Comparison of ENCODE assay signal across 22 cellular contexts in genomic region chr13:46529509-46529908, GRCh38. TPM values are rescaled to one million over a fixed set of nuclear protein-coding genes. Genes with fewer than 3 reads are reported as not detected.
A peak's percentile ranks its signal among the peaks of the same experiment; 100 is the strongest.
DNase-seq lines count a peak whose midpoint lies in the region; ATAC-seq, FAIRE-seq and TF ChIP-seq lines count a peak whose summit lies in the region.
"Had no signal": no experiment of that assay in that cellular context is flagged by ENCODE, and none has a peak within 500 bp of the region (broad histone marks: within the 10 kb centered on the region; RNA-seq: fewer than 3 reads in every experiment).

No MANE protein-coding gene starts in this region.

- H3K9me3 Mint-ChIP-seq in activated CD4-positive, alpha-beta T cell treated with anti-CD3 and anti-CD28 coated beads for 36 hours (ENCODE audit: low read depth) = no peaks in the 10 kb centered on the region
- H3K9me3 Mint-ChIP-seq in activated CD4-positive, alpha-beta T cell treated with anti-CD3 and anti-CD28 coated beads, Interleukin-2, amount 10 ng/mL, durations not matched to agents 7 days and 5 days = no peaks in the 10 kb centered on the region
- H3K9me3 Mint-ChIP-seq: CD4-positive, alpha-beta T cell had no signal

- H3K36me3 ChIP-seq in hepatocyte (replicated peaks; ENCODE audit: insufficient read depth, low read depth) = no peaks in the 10 kb centered on the region

- H2AFZ ChIP-seq in hepatocyte = no peak overlapping the region

- H3K4me1 Mint-ChIP-seq in activated CD4-positive, alpha-beta T cell treated with anti-CD3 and anti-CD28 coated beads for 36 hours = peaks cover 32% of the 10 kb centered on the region
- H3K4me1 Mint-ChIP-seq in activated CD4-positive, alpha-beta T cell treated with anti-CD3 and anti-CD28 coated beads, Interleukin-2, amount 10 ng/mL, durations not matched to agents 7 days and 5 days = peaks cover 16% of the 10 kb centered on the region

- no peak overlapping the region for H3K4me3 ChIP-seq in hepatocyte
- H3K4me3 ChIP-seq: mucosa of descending colon, SK-N-MC had no signal

- WGBS in hepatocyte (ENCODE audit: low lambda C conversion rate, missing lambda C conversion rate) = 72% methylated on average over 2 of the region's 2 CpGs

- ATAC-seq in activated CD4-positive, alpha-beta T cell treated with anti-CD3 and anti-CD28 coated beads for 36 hours = peak; percentile 71
- peak; percentile 46 for ATAC-seq in HG02981 (IDR thresholded peaks at IDR 0.05; ENCODE audit: unreplicated experiment)
- ATAC-seq: foreskin keratinocyte, left colon, mucosa of descending colon had no signal

- H3K4me2 ChIP-seq in hepatocyte = no peak overlapping the region

- no peaks in the 10 kb centered on the region for H3K9me2 ChIP-seq in hepatocyte (replicated peaks; ENCODE audit: insufficient read depth)

- no peak overlapping the region for H3K4me3 Mint-ChIP-seq in activated CD4-positive, alpha-beta T cell treated with anti-CD3 and anti-CD28 coated beads for 36 hours
- no peak overlapping the region for H3K4me3 Mint-ChIP-seq in activated CD4-positive, alpha-beta T cell treated with anti-CD3 and anti-CD28 coated beads, Interleukin-2, amount 10 ng/mL, durations not matched to agents 7 days and 5 days
- H3K4me3 Mint-ChIP-seq: CD4-positive, alpha-beta T cell had no signal

- no peaks in the 10 kb centered on the region for H4K20me1 ChIP-seq in hepatocyte (ENCODE audit: insufficient read depth, poor library complexity, severe bottlenecking)

- TF ChIP-seq POLR2A in GM12891 (IDR thresholded peaks at IDR 0.05; ENCODE audit: low read depth, low read length) = no peak

- no peaks in the 10 kb centered on the region for H3K36me3 Mint-ChIP-seq in activated CD4-positive, alpha-beta T cell treated with anti-CD3 and anti-CD28 coated beads for 36 hours (ENCODE audit: low read depth)
- H3K36me3 Mint-ChIP-seq in activated CD4-positive, alpha-beta T cell treated with anti-CD3 and anti-CD28 coated beads, Interleukin-2, amount 10 ng/mL, durations not matched to agents 7 days and 5 days (ENCODE audit: low read depth) = no peaks in the 10 kb centered on the region

- H3K27me3 Mint-ChIP-seq in activated CD4-positive, alpha-beta T cell treated with anti-CD3 and anti-CD28 coated beads for 36 hours = peaks cover 8% of the 10 kb centered on the region
- H3K27me3 Mint-ChIP-seq in activated CD4-positive, alpha-beta T cell treated with anti-CD3 and anti-CD28 coated beads, Interleukin-2, amount 10 ng/mL, durations not matched to agents 7 days and 5 days = no peaks in the 10 kb centered on the region
- H3K27me3 Mint-ChIP-seq: CD4-positive, alpha-beta T cell had no signal

- CTCF ChIA-PET in activated CD4-positive, alpha-beta T cell treated with anti-CD3 and anti-CD28 coated beads for 36 hours (lab: Charles Lee) = no interaction called here
- CTCF ChIA-PET in activated CD4-positive, alpha-beta T cell treated with anti-CD3 and anti-CD28 coated beads, Interleukin-2, amount 10 ng/mL, durations not matched to agents 7 days and 5 days (lab: Charles Lee) = interaction anchor here (0.7 kb wide), 1 partner anchor 27 kb away, joined by 3 read pairs; no protein-coding TSS in a partner anchor

- peak overlapping the region; percentile 46 for H3K27ac ChIP-seq in hepatocyte
- H3K27ac ChIP-seq: foreskin keratinocyte had no signal

- peaks cover 4% of the 10 kb centered on the region for H3K4me1 ChIP-seq in hepatocyte (ENCODE audit: insufficient read depth)
- H3K4me1 ChIP-seq: foreskin keratinocyte had no signal

- H3K27ac Mint-ChIP-seq in activated CD4-positive, alpha-beta T cell treated with anti-CD3 and anti-CD28 coated beads for 36 hours = peak overlapping the region; percentile 28
- H3K27ac Mint-ChIP-seq in activated CD4-positive, alpha-beta T cell treated with anti-CD3 and anti-CD28 coated beads, Interleukin-2, amount 10 ng/mL, durations not matched to agents 7 days and 5 days = no peak overlapping the region
- H3K27ac Mint-ChIP-seq: CD4-positive, alpha-beta T cell had no signal

- H3K9me3 ChIP-seq in hepatocyte (ENCODE audit: low read depth) = no peaks in the 10 kb centered on the region
- H3K9me3 ChIP-seq: mucosa of descending colon had no signal

- peak; percentile 39 for DNase-seq in activated CD4-positive, alpha-beta T cell treated with anti-CD3 and anti-CD28 coated beads for 36 hours
- DNase-seq in activated CD4-positive, alpha-beta T cell treated with anti-CD3 and anti-CD28 coated beads, Interleukin-2, amount 10 ng/mL, durations not matched to agents 7 days and 5 days = no peak
- DNase-seq in GM12891 (ENCODE audit: insufficient read length, low spot score) (no peak), hepatocyte (ENCODE audit: low spot score) (no peak), NCI-H748 treated with DMSO at 0.1 percent for 48 hours (lab: John Stamatoyannopoulos, UW) (no peak), COLO829 (ENCODE audit: low spot score) (no peak), inferior parietal cortex (ENCODE audit: extremely low spot score) (no peak)
- DNase-seq: activated CD4-positive, alpha-beta T cell treated with anti-CD3 and anti-CD28 coated beads, Interleukin-2, amount 50 U/mL, for 4 hours; activated effector memory CD4-positive, alpha-beta T cell treated with Interleukin-2 at 50 U/mL for 16 hours; CD4-positive, alpha-beta T cell; foreskin keratinocyte; H7; left colon; mucosa of descending colon; NCI-H2029 treated with DMSO at 0.1 percent for 48 hours; NCI-H526; stimulated activated CD4-positive, alpha-beta T cell treated with anti-CD3 and anti-CD28 coated beads, Interleukin-2, amount 100 ng/mL, for 48 hours; trophoblast cell had no signal

- POLR2A ChIA-PET in activated CD4-positive, alpha-beta T cell treated with anti-CD3 and anti-CD28 coated beads for 36 hours (lab: Charles Lee) = no interaction called here
- POLR2A ChIA-PET in activated CD4-positive, alpha-beta T cell treated with anti-CD3 and anti-CD28 coated beads, Interleukin-2, amount 10 ng/mL, durations not matched to agents 7 days and 5 days (lab: Charles Lee) = no interaction called here

- peak; percentile 80 for FAIRE-seq in GM12891 (lab: Jason Lieb, UNC)
- FAIRE-seq: colon, endothelial cell of umbilical vein had no signal

- TF ChIP-seq CTCF in hepatocyte (IDR thresholded peaks at IDR 0.05; ENCODE audit: poor library complexity) = no peak

- intact Hi-C loops in activated CD4-positive, alpha-beta T cell treated with anti-CD3 and anti-CD28 coated beads for 36 hours (cut with DNase I, micrococcal nuclease) = no loop called here

- H3K79me2 ChIP-seq in hepatocyte = no peaks in the 10 kb centered on the region

- H3K27me3 ChIP-seq in hepatocyte = no peaks in the 10 kb centered on the region

TF ChIP-seq in GM12891, 5 proteins besides CTCF, POLR2A, EP300 and RAD21:
- TF ChIP-seq POLR2AphosphoS5 (IDR thresholded peaks at IDR 0.05; ENCODE audit: low read depth, low read length) = no peak
- TF ChIP-seq TAF1 (IDR thresholded peaks at IDR 0.05; ENCODE audit: low read depth, low read length) = no peak
- peak; percentile 73 for TF ChIP-seq SPI1 (IDR thresholded peaks at IDR 0.05; ENCODE audit: low read depth, low read length)
- TF ChIP-seq PAX5 (IDR thresholded peaks at IDR 0.05; ENCODE audit: insufficient read depth, low read length, severe bottlenecking) = no peak
- no peak for TF ChIP-seq POU2F2 (IDR thresholded peaks at IDR 0.05; ENCODE audit: low read depth, low read length)

RNA-seq across cellular contexts. Expression of gene LRCH1, which starts 23.5 kb away (rescaled TPM):
- total RNA-seq in activated CD4-positive, alpha-beta T cell treated with anti-CD3 and anti-CD28 coated beads for 36 hours = 10 to 100 TPM; 14.8 to 16.4 TPM
- 10 to 100 TPM; 17.4 to 18.2 TPM for total RNA-seq in activated CD4-positive, alpha-beta T cell treated with anti-CD3 and anti-CD28 coated beads, Interleukin-2, amount 10 ng/mL, durations not matched to agents 7 days and 5 days
- 19.9 TPM for polyA plus RNA-seq in GM12891 (2012; ENCODE audit: low read depth, missing spikeins)
- total RNA-seq in hepatocyte = 14.1 and 16.3 TPM in 2 replicates
- polyA plus RNA-seq in hepatocyte = 5.0 and 5.7 TPM in 2 replicates
